10 cellular contexts compared by ENCODE assay signal in genomic region chr20:18904624-18905023, GRCh38.
DNase-seq lines count a peak whose midpoint lies in the region; ATAC-seq and TF ChIP-seq lines count a peak whose summit lies in the region.
"Had no signal": no experiment of that assay in that cellular context is flagged by ENCODE, and none has a peak within 500 bp of the region (broad histone marks: within the 10 kb centered on the region; RNA-seq: fewer than 3 reads in every experiment).

No MANE protein-coding gene starts in this region.

- no peak overlapping the region for H3K27ac ChIP-seq in RWPE1

- H3K4me1 Mint-ChIP-seq in activated naive CD4-positive, alpha-beta T cell treated with anti-CD3 and anti-CD28 coated beads for 36 hours (ENCODE audit: low read depth): no peaks in the 10 kb centered on the region

- POLR2A ChIA-PET in RWPE1 (lab: Yijun Ruan, JAX; ENCODE audit: low non-redundant PET) (no interaction called here), HEK293T (lab: Yijun Ruan, JAX) (no interaction called here)

- intact Hi-C loops in left colon (cut with DNase I, micrococcal nuclease): no loop called here
- intact Hi-C loops in activated naive CD4-positive, alpha-beta T cell treated with anti-CD3 and anti-CD28 coated beads for 36 hours (cut with micrococcal nuclease): no loop called here

- H3K27me3 Mint-ChIP-seq in activated naive CD4-positive, alpha-beta T cell treated with anti-CD3 and anti-CD28 coated beads for 36 hours (ENCODE audit: low read depth): peaks cover 8% of the 10 kb centered on the region

- TF ChIP-seq CTCF in GM12872 (IDR thresholded peaks at IDR 0.05; ENCODE audit: insufficient read depth, low read depth, low read length) (peak; percentile 30; the same call in 2 of the 3 replicates), RWPE1 (conservative IDR thresholded peaks at IDR 0.05; ENCODE audit: low read depth) (no peak)

- CTCF ChIA-PET in RWPE1 (lab: Yijun Ruan, JAX) (interaction anchor here (0.6 to 1.1 kb wide), 3 partner anchors 8 to 397 kb away, joined by 3 read pairs; no protein-coding TSS in a partner anchor), HEK293T (lab: Yijun Ruan, JAX) (interaction anchor here (0.6 kb wide), 1 partner anchor 19 kb away, joined by 4 read pairs; no protein-coding TSS in a partner anchor)
- CTCF ChIA-PET in activated naive CD4-positive, alpha-beta T cell treated with anti-CD3 and anti-CD28 coated beads for 36 hours (lab: Charles Lee): interaction anchor here (0.6 kb wide), 1 partner anchor 802 kb away, joined by 3 read pairs; no protein-coding TSS in a partner anchor

- DNase-seq in Ammon's horn (ENCODE audit: low spot score) (peak; percentile 31), RWPE1 (ENCODE audit: low spot score) (peak; percentile 12), left colon (peak in 1 of 2 donors; percentile 9), HEK293T (ENCODE audit: extremely low spot score) (no peak)
- no peak for DNase-seq in activated CD8-positive, alpha-beta memory T cell treated with anti-CD3 and anti-CD28 coated beads for 24 hours
- no peak for DNase-seq in activated naive CD4-positive, alpha-beta T cell treated with anti-CD3 and anti-CD28 coated beads for 36 hours
- DNase-seq: DMS79 had no signal

- H3K4me3 Mint-ChIP-seq in activated naive CD4-positive, alpha-beta T cell treated with anti-CD3 and anti-CD28 coated beads for 36 hours: no peak overlapping the region
- H3K4me3 Mint-ChIP-seq: T-helper 1 cell treated with Interleukin-12 subunit alpha and Interleukin-12 subunit beta and Interleukin-4 antibody, amounts not matched to agents 30 μg/mL and 1 μg/mL, for 36 hours had no signal

- H3K9me3 Mint-ChIP-seq in activated naive CD4-positive, alpha-beta T cell treated with anti-CD3 and anti-CD28 coated beads for 36 hours: peaks cover 2% of the 10 kb centered on the region
- H3K9me3 Mint-ChIP-seq: T-helper 1 cell treated with Interleukin-12 subunit alpha and Interleukin-12 subunit beta and Interleukin-4 antibody, amounts not matched to agents 30 μg/mL and 1 μg/mL, for 36 hours had no signal

- no peak overlapping the region for H3K27ac Mint-ChIP-seq in activated naive CD4-positive, alpha-beta T cell treated with anti-CD3 and anti-CD28 coated beads for 36 hours
- H3K27ac Mint-ChIP-seq: T-helper 1 cell treated with Interleukin-12 subunit alpha and Interleukin-12 subunit beta and Interleukin-4 antibody, amounts not matched to agents 30 μg/mL and 1 μg/mL, for 36 hours had no signal

- ATAC-seq in left colon: peak; percentile 62
- no peak for ATAC-seq in HG03439 (IDR thresholded peaks at IDR 0.05; ENCODE audit: unreplicated experiment)

- H3K36me3 Mint-ChIP-seq in activated naive CD4-positive, alpha-beta T cell treated with anti-CD3 and anti-CD28 coated beads for 36 hours (ENCODE audit: low read depth): no peaks in the 10 kb centered on the region

TF ChIP-seq in HEK293T, 16 proteins besides CTCF, POLR2A, EP300 and RAD21:
- TF ChIP-seq ELF4 (IDR thresholded peaks at IDR 0.05) (no peak), SP1 (IDR thresholded peaks at IDR 0.05) (no peak), ARNT (IDR thresholded peaks at IDR 0.05) (no peak), ZNF384 (IDR thresholded peaks at IDR 0.05) (no peak), BHLHE40 (IDR thresholded peaks at IDR 0.05; ENCODE audit: borderline replicate concordance) (no peak), HDGF (IDR thresholded peaks at IDR 0.05; ENCODE audit: borderline replicate concordance) (no peak), FOXA1 (IDR thresholded peaks at IDR 0.05) (no peak)

Comparison
In these comparisons a context has a peak if more than half of its experiments do, and no peak if none do; other contexts are left out.
1. DNase-seq: peak in Ammon's horn (single experiment) and RWPE1 (single experiment); none in HEK293T (single experiment), activated CD8-positive, alpha-beta memory T cell treated with anti-CD3 and anti-CD28 coated beads for 24 hours (single experiment) and activated naive CD4-positive, alpha-beta T cell treated with anti-CD3 and anti-CD28 coated beads for 36 hours (single experiment).